Comparison of ENCODE assay signal across 9 cellular contexts in the genomic region with DNA sequence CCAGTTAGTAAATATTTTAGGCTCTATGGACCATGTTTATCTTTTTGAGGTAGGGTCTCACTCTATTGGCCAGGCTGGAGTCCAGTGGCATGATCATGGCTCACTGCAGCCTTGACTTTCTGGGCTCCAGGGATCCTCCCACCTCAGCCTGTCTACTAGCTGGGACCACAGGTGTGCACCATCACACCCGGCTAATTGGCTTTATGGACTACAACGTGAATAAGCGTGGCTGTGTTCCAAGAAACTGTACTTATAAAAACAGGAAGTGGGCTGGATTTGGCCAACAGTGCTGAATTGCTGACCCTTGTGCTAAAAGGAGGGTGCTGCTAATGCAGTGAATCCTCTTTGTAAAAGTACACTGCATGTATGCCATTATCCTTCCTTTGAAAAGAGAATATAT.
A peak's percentile ranks its signal among the peaks of the same experiment; 100 is the strongest.
DNase-seq lines count a peak whose midpoint lies in the region; ATAC-seq, FAIRE-seq and TF ChIP-seq lines count a peak whose summit lies in the region.
"Had no signal": no experiment of that assay in that cellular context is flagged by ENCODE, and none has a peak within 500 bp of the region (broad histone marks: within the 10 kb centered on the region; RNA-seq: fewer than 3 reads in every experiment).

No MANE protein-coding gene starts in this region.

- H3K27me3 ChIP-seq in astrocyte (ENCODE audit: insufficient read depth, low read length) (peaks cover 6% of the 10 kb centered on the region), ovary (no peaks in the 10 kb centered on the region)

- WGBS in ovary, 3 donors, result 0 to 2% (median 0%) methylated on average over 3 of the region's 3 CpGs

- H3K36me3 ChIP-seq in astrocyte (ENCODE audit: insufficient read depth, low read length), result no peaks in the 10 kb centered on the region
- H3K36me3 ChIP-seq in ovary, result no peaks in the 10 kb centered on the region

- no peak overlapping the region for H3K4me3 Mint-ChIP-seq in astrocyte (ENCODE audit: unreplicated experiment)
- no peak overlapping the region for H3K4me3 Mint-ChIP-seq in activated naive CD4-positive, alpha-beta T cell treated with anti-CD3 and anti-CD28 coated beads, Interleukin-2, amount 10 ng/mL, durations not matched to agents 7 days and 5 days
- H3K4me3 Mint-ChIP-seq: dendritic cell treated with granulocyte-macrophage colony-stimulating factor and Interleukin-4, amounts not matched to agents 40 ng/mL and 50 ng/mL, for 4 days had no signal

- H3K79me2 ChIP-seq in astrocyte (ENCODE audit: insufficient read depth, low read length), result no peaks in the 10 kb centered on the region

- TF ChIP-seq CTCF in astrocyte (IDR thresholded peaks at IDR 0.05; ENCODE audit: insufficient read depth, low read depth, low read length) (no peak), ovary (IDR thresholded peaks at IDR 0.05) (no peak)

- H3K36me3 Mint-ChIP-seq in astrocyte (ENCODE audit: low read depth, unreplicated experiment), result peaks cover 2% of the 10 kb centered on the region
- no peaks in the 10 kb centered on the region for H3K36me3 Mint-ChIP-seq in activated naive CD4-positive, alpha-beta T cell treated with anti-CD3 and anti-CD28 coated beads, Interleukin-2, amount 10 ng/mL, durations not matched to agents 7 days and 5 days

- H3K4me1 ChIP-seq in astrocyte (ENCODE audit: insufficient read depth, low read length), result no peaks in the 10 kb centered on the region
- H3K4me1 ChIP-seq in ovary (ENCODE audit: insufficient read depth), result peaks cover 5% of the 10 kb centered on the region

- no peak overlapping the region for H3K4me3 ChIP-seq in astrocyte (ENCODE audit: insufficient read depth, low read depth, low read length)
- H3K4me3 ChIP-seq in ovary, result no peak overlapping the region

- DNase-seq in KBM-7, result peak; percentile 56
- peak; percentile 57 for DNase-seq in NCI-H2227 (lab: John Stamatoyannopoulos, UW; ENCODE audit: unreplicated experiment)
- peak; percentile 46 for DNase-seq in astrocyte (ENCODE audit: low read depth)
- DNase-seq in ovary, result peak; percentile 55 to 80 (median 73)
- no peak for DNase-seq in activated naive CD4-positive, alpha-beta T cell treated with anti-CD3 and anti-CD28 coated beads, Interleukin-2, amount 10 ng/mL, durations not matched to agents 7 days and 5 days
- no peak for DNase-seq in activated T-cell treated with anti-CD3 and anti-CD28 coated beads for 4 hours
- DNase-seq: islet precursor cell had no signal

- no peaks in the 10 kb centered on the region for H4K20me1 ChIP-seq in astrocyte (ENCODE audit: insufficient read depth, low read length)

- CTCF ChIA-PET in activated naive CD4-positive, alpha-beta T cell treated with anti-CD3 and anti-CD28 coated beads, Interleukin-2, amount 10 ng/mL, durations not matched to agents 7 days and 5 days (lab: Charles Lee), result no interaction called here

- no peaks in the 10 kb centered on the region for H3K4me1 Mint-ChIP-seq in astrocyte (ENCODE audit: low read depth, unreplicated experiment)
- no peaks in the 10 kb centered on the region for H3K4me1 Mint-ChIP-seq in activated naive CD4-positive, alpha-beta T cell treated with anti-CD3 and anti-CD28 coated beads, Interleukin-2, amount 10 ng/mL, durations not matched to agents 7 days and 5 days

- H3K9ac ChIP-seq in astrocyte (ENCODE audit: low read length), result no peak overlapping the region

- in situ Hi-C loops in KBM-7 (cut with MboI; ENCODE audit: low pct_unique_long_range_greater_than_20kb, low sequenced_read_pairs), result no loop called here

- ATAC-seq in GM19455 (IDR thresholded peaks at IDR 0.05; ENCODE audit: unreplicated experiment), result no peak

- no peaks in the 10 kb centered on the region for H3K9me3 ChIP-seq in astrocyte (ENCODE audit: insufficient read depth, low read depth, low read length)
- no peaks in the 10 kb centered on the region for H3K9me3 ChIP-seq in ovary

- H3K27ac ChIP-seq in astrocyte (ENCODE audit: low read depth, low read length) (no peak overlapping the region), ovary (no peak overlapping the region)

- peaks cover 30% of the 10 kb centered on the region for H3K27me3 Mint-ChIP-seq in astrocyte (ENCODE audit: low read depth, unreplicated experiment)
- H3K27me3 Mint-ChIP-seq in activated naive CD4-positive, alpha-beta T cell treated with anti-CD3 and anti-CD28 coated beads, Interleukin-2, amount 10 ng/mL, durations not matched to agents 7 days and 5 days, result peaks cover 54% of the 10 kb centered on the region

- TF ChIP-seq EP300 in ovary (IDR thresholded peaks at IDR 0.05), result no peak

- H2AFZ ChIP-seq in astrocyte (ENCODE audit: low read depth, low read length), result no peak overlapping the region

- no peak for TF ChIP-seq POLR2A in ovary (IDR thresholded peaks at IDR 0.05)

- no peak overlapping the region for H3K4me2 ChIP-seq in astrocyte (ENCODE audit: low read length)

- intact Hi-C loops in ovary (cut with DNase I), result no loop called here

- H3K9me3 Mint-ChIP-seq in astrocyte (ENCODE audit: unreplicated experiment), result peaks cover 3% of the 10 kb centered on the region
- no peaks in the 10 kb centered on the region for H3K9me3 Mint-ChIP-seq in activated naive CD4-positive, alpha-beta T cell treated with anti-CD3 and anti-CD28 coated beads, Interleukin-2, amount 10 ng/mL, durations not matched to agents 7 days and 5 days
- H3K9me3 Mint-ChIP-seq: dendritic cell treated with granulocyte-macrophage colony-stimulating factor and Interleukin-4, amounts not matched to agents 40 ng/mL and 50 ng/mL, for 4 days had no signal

- no peak overlapping the region for H3K27ac Mint-ChIP-seq in astrocyte (ENCODE audit: unreplicated experiment)
- no peak overlapping the region for H3K27ac Mint-ChIP-seq in activated naive CD4-positive, alpha-beta T cell treated with anti-CD3 and anti-CD28 coated beads, Interleukin-2, amount 10 ng/mL, durations not matched to agents 7 days and 5 days
- H3K27ac Mint-ChIP-seq: dendritic cell treated with granulocyte-macrophage colony-stimulating factor and Interleukin-4, amounts not matched to agents 40 ng/mL and 50 ng/mL, for 4 days had no signal

- FAIRE-seq in astrocyte (lab: Jason Lieb, UNC), result no peak

Comparison
In these comparisons a context has a peak if more than half of its experiments do, and no peak if none do; other contexts are left out.
1. DNase-seq: peak in KBM-7 (single experiment), NCI-H2227 (single experiment), astrocyte (single experiment) and ovary (5 of 5); none in activated naive CD4-positive, alpha-beta T cell treated with anti-CD3 and anti-CD28 coated beads, Interleukin-2, amount 10 ng/mL, durations not matched to agents 7 days and 5 days (single experiment) and activated T-cell treated with anti-CD3 and anti-CD28 coated beads for 4 hours (single experiment).